20 cellular contexts compared by ENCODE assay signal in the genomic region with DNA sequence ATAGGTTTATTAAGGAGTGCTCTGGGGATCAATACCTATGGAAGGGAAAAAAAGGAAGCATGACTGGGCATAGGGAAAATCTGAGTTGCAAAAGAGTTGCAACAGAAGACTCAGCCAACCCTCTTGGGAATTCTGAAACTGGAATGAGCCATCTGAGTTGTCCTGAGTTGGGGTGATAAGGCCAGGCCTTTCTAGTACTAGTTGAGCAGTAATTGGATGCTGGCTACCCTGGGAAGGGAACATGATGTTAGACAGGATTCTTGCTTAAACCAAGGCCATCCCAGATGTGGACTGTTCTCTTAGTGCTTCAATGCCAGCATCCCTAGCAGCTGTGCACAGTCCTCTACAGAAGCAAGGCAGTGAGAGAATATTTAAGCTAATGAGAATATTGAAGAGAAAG.
"Had no signal": no experiment of that assay in that cellular context is flagged by ENCODE, and none has a peak within 500 bp of the region (broad histone marks: within the 10 kb centered on the region; RNA-seq: fewer than 3 reads in every experiment).

No MANE protein-coding gene starts in this region.

- H3K27ac Mint-ChIP-seq: activated naive CD4-positive, alpha-beta T cell treated with anti-CD3 and anti-CD28 coated beads, Interleukin-2, amount 50 U/mL, for 24 hours; brain; endodermal cell; nephron; stimulated activated naive CD8-positive, alpha-beta T cell treated with anti-CD3 and anti-CD28 coated beads, Interleukin-15, amount 100 ng/mL, for 72 hours; T-helper 1 cell treated with Interleukin-12 subunit alpha and Interleukin-12 subunit beta and Interleukin-4 antibody, amounts not matched to agents 30 μg/mL and 1 μg/mL, for 36 hours had no signal

- H3K27ac ChIP-seq: lower lobe of right lung, prostate gland, sigmoid colon had no signal

- H3K9me3 Mint-ChIP-seq: activated naive CD4-positive, alpha-beta T cell treated with anti-CD3 and anti-CD28 coated beads, Interleukin-2, amount 50 U/mL, for 24 hours; endodermal cell; nephron; stimulated activated naive CD8-positive, alpha-beta T cell treated with anti-CD3 and anti-CD28 coated beads, Interleukin-15, amount 100 ng/mL, for 72 hours; T-helper 1 cell treated with Interleukin-12 subunit alpha and Interleukin-12 subunit beta and Interleukin-4 antibody, amounts not matched to agents 30 μg/mL and 1 μg/mL, for 36 hours had no signal

- H3K36me3 ChIP-seq: lower lobe of right lung, prostate gland, sigmoid colon had no signal

- H3K36me3 Mint-ChIP-seq: activated naive CD4-positive, alpha-beta T cell treated with anti-CD3 and anti-CD28 coated beads, Interleukin-2, amount 50 U/mL, for 24 hours; brain had no signal

- H3K4me3 Mint-ChIP-seq: activated naive CD4-positive, alpha-beta T cell treated with anti-CD3 and anti-CD28 coated beads, Interleukin-2, amount 50 U/mL, for 24 hours; brain; endodermal cell; nephron; stimulated activated naive CD8-positive, alpha-beta T cell treated with anti-CD3 and anti-CD28 coated beads, Interleukin-15, amount 100 ng/mL, for 72 hours; T-helper 1 cell treated with Interleukin-12 subunit alpha and Interleukin-12 subunit beta and Interleukin-4 antibody, amounts not matched to agents 30 μg/mL and 1 μg/mL, for 36 hours had no signal

- ATAC-seq: lower lobe of right lung; stimulated activated naive CD8-positive, alpha-beta T cell treated with anti-CD3 and anti-CD28 coated beads, Interleukin-15, amount 100 ng/mL, for 72 hours had no signal

- H3K27me3 Mint-ChIP-seq: activated naive CD4-positive, alpha-beta T cell treated with anti-CD3 and anti-CD28 coated beads, Interleukin-2, amount 50 U/mL, for 24 hours; brain; stimulated activated naive CD8-positive, alpha-beta T cell treated with anti-CD3 and anti-CD28 coated beads, Interleukin-15, amount 100 ng/mL, for 72 hours had no signal

- DNase-seq: activated CD4-positive, alpha-beta T cell treated with anti-CD3 and anti-CD28 coated beads, Interleukin-2, amount 50 U/mL, for 4 hours; activated CD4-positive, CD25-positive, alpha-beta regulatory T cell; activated effector memory CD4-positive, alpha-beta T cell treated with Interleukin-2 at 50 U/mL for 16 hours; activated T-cell treated with anti-CD3 and anti-CD28 coated beads, Interleukin-2, amount 50 U/mL, for 1 hour; amygdala; cerebellar nuclear complex; endodermal cell; erythroblast; hippocampal formation; kidney glomerular epithelial cell; lower lobe of right lung; occipital lobe; sigmoid colon; stimulated activated CD4-positive, alpha-beta T cell treated with anti-CD3 and anti-CD28 coated beads, Interleukin-4, amount 100 ng/mL, for 4 hours; stimulated activated naive CD8-positive, alpha-beta T cell treated with anti-CD3 and anti-CD28 coated beads, Interleukin-15, amount 100 ng/mL, for 72 hours had no signal

- H3K27me3 ChIP-seq: sigmoid colon had no signal

- H3K9me3 ChIP-seq: lower lobe of right lung, prostate gland, sigmoid colon had no signal

- H3K4me1 Mint-ChIP-seq: activated naive CD4-positive, alpha-beta T cell treated with anti-CD3 and anti-CD28 coated beads, Interleukin-2, amount 50 U/mL, for 24 hours; endodermal cell; nephron; stimulated activated naive CD8-positive, alpha-beta T cell treated with anti-CD3 and anti-CD28 coated beads, Interleukin-15, amount 100 ng/mL, for 72 hours had no signal

- H3K4me3 ChIP-seq: lower lobe of right lung, prostate gland, sigmoid colon had no signal

- H3K4me1 ChIP-seq: lower lobe of right lung, prostate gland, sigmoid colon had no signal
